1 cellular context compared by ENCODE assay signal in genomic region chr2:98608118-98608961, GRCh38.
TF ChIP-seq lines count a peak whose summit lies in the region.

Gene COA5 (minus strand): TSS chr2:98608512. CDS start chr2:98608405, 107 bp downstream.
Gene UNC50 (plus strand): TSS chr2:98608589. CDS start chr2:98609760, 1,171 bp downstream.

TF ChIP-seq in HepG2, 621 proteins besides CTCF, POLR2A, EP300 and RAD21 (continued from another document and continues in another):
- TF ChIP-seq ZNF576 (CRISPR knock-in tag; IDR thresholded peaks at IDR 0.05) (peak; percentile 88; the same call in 1 of the 2 replicates), DBP (CRISPR knock-in tag; IDR thresholded peaks at IDR 0.05; ENCODE audit: not compliant biosample characterization) (peak; percentile 48), ZNF432 (CRISPR knock-in tag; IDR thresholded peaks at IDR 0.05; ENCODE audit: borderline replicate concordance) (no peak; the same call in 1 of the 2 replicates), ZNF747 (CRISPR knock-in tag; IDR thresholded peaks at IDR 0.05; ENCODE audit: borderline replicate concordance) (no peak; the same call in 1 of the 2 replicates), ZNF17 (CRISPR knock-in tag; IDR thresholded peaks at IDR 0.05) (peak; percentile 94; the same call in 1 of the 2 replicates), ZNF3 (CRISPR knock-in tag; IDR thresholded peaks at IDR 0.05) (peak; percentile 29; the same call in 1 of the 2 replicates), ZNF605 (CRISPR knock-in tag; IDR thresholded peaks at IDR 0.05) (no peak; the same call in none of the 2 replicates), KDM6A (CRISPR knock-in tag; IDR thresholded peaks at IDR 0.05; ENCODE audit: low read depth) (0 out of 2 replicates have a peak, but pooled peaks have one; percentile 2), SSRP1 (CRISPR knock-in tag; IDR thresholded peaks at IDR 0.05) (no peak), PRDM15 (CRISPR knock-in tag; IDR thresholded peaks at IDR 0.05) (no peak), ZNF891 (CRISPR knock-in tag; IDR thresholded peaks at IDR 0.05) (peak; percentile 99), ETV6 (CRISPR knock-in tag; conservative IDR thresholded peaks at IDR 0.05) (peak; percentile 92), ATF6 (CRISPR knock-in tag; conservative IDR thresholded peaks at IDR 0.05) (0 out of 2 replicates have a peak, but pooled peaks have one; percentile 7), PBX2 (CRISPR knock-in tag; IDR thresholded peaks at IDR 0.05) (no peak), RAD51 (IDR thresholded peaks at IDR 0.05; ENCODE audit: borderline replicate concordance) (no peak), ETV5 (CRISPR knock-in tag; IDR thresholded peaks at IDR 0.05; ENCODE audit: borderline replicate concordance) (peak; percentile 96), STAG1 (CRISPR knock-in tag; IDR thresholded peaks at IDR 0.05) (peak; percentile 28; the same call in 1 of the 2 replicates), ZFP1 (CRISPR knock-in tag; IDR thresholded peaks at IDR 0.05) (peak; percentile 57; the same call in 1 of the 2 replicates), GTF2F1 (IDR thresholded peaks at IDR 0.05; ENCODE audit: low read length) (no peak), IRF2 (CRISPR knock-in tag; IDR thresholded peaks at IDR 0.05) (peak; percentile 96), FOXP1 (IDR thresholded peaks at IDR 0.05) (no peak), FOXP1 (CRISPR knock-in tag; IDR thresholded peaks at IDR 0.05) (0 out of 2 replicates have a peak, but pooled peaks have one; percentile 35), BRF2 (CRISPR knock-in tag; IDR thresholded peaks at IDR 0.05) (peak; percentile 96), DNMT3B (CRISPR knock-in tag; conservative IDR thresholded peaks at IDR 0.05) (peak; percentile 74; the same call in 1 of the 2 replicates), CBFB (CRISPR knock-in tag; IDR thresholded peaks at IDR 0.05) (peak; percentile 93), ZNF530 (CRISPR knock-in tag; IDR thresholded peaks at IDR 0.05; ENCODE audit: low read depth) (no peak), ZMAT3 (CRISPR knock-in tag; conservative IDR thresholded peaks at IDR 0.05) (no peak; the same call in 1 of the 2 replicates), TBX3 (IDR thresholded peaks at IDR 0.05; ENCODE audit: borderline replicate concordance) (peak; percentile 43; the same call in 1 of the 2 replicates), KAT7 (CRISPR knock-in tag; IDR thresholded peaks at IDR 0.05; ENCODE audit: borderline replicate concordance) (peak; percentile 97), ZSCAN31 (CRISPR knock-in tag; IDR thresholded peaks at IDR 0.05; ENCODE audit: low read depth) (peak; percentile 99), ZNF205 (CRISPR knock-in tag; IDR thresholded peaks at IDR 0.05) (0 out of 2 replicates have a peak, but pooled peaks have one; percentile 70), FOXA1 (IDR thresholded peaks at IDR 0.05) (no peak), FOXA1 (CRISPR knock-in tag; IDR thresholded peaks at IDR 0.05) (no peak; the same call in 1 of the 2 replicates), NFE2 (CRISPR knock-in tag; IDR thresholded peaks at IDR 0.05) (no peak), NR2F2 (IDR thresholded peaks at IDR 0.05; ENCODE audit: borderline replicate concordance, low read depth) (peak; percentile 13; the same call in 1 of the 2 replicates), BHLHE40 (IDR thresholded peaks at IDR 0.05; ENCODE audit: low read length) (0 out of 2 replicates have a peak, but pooled peaks have one; percentile 39), ZNF180 (CRISPR knock-in tag; IDR thresholded peaks at IDR 0.05; ENCODE audit: borderline replicate concordance, low read depth) (0 out of 2 replicates have a peak, but pooled peaks have one; percentile 23), CSRNP2 (CRISPR knock-in tag; conservative IDR thresholded peaks at IDR 0.05; ENCODE audit: low read depth) (no peak), NR2F6 (IDR thresholded peaks at IDR 0.05) (no peak), NR2F6 (CRISPR knock-in tag; IDR thresholded peaks at IDR 0.05) (peak; percentile 65; the same call in 1 of the 2 replicates), ZFP37 (CRISPR knock-in tag; IDR thresholded peaks at IDR 0.05; ENCODE audit: borderline replicate concordance) (no peak), ARNT (IDR thresholded peaks at IDR 0.05) (no peak), SNAPC4 (CRISPR knock-in tag; IDR thresholded peaks at IDR 0.05) (peak; percentile 78)
- TF ChIP-seq, protein P1, sequence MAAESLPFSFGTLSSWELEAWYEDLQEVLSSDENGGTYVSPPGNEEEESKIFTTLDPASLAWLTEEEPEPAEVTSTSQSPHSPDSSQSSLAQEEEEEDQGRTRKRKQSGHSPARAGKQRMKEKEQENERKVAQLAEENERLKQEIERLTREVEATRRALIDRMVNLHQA (CRISPR knock-in tag; IDR thresholded peaks at IDR 0.05): no peak
- TF ChIP-seq, protein P2, sequence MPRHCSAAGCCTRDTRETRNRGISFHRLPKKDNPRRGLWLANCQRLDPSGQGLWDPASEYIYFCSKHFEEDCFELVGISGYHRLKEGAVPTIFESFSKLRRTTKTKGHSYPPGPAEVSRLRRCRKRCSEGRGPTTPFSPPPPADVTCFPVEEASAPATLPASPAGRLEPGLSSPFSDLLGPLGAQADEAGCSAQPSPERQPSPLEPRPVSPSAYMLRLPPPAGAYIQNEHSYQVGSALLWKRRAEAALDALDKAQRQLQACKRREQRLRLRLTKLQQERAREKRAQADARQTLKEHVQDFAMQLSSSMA (CRISPR knock-in tag; IDR thresholded peaks at IDR 0.05): no peak; the same call in 1 of the 2 replicates
- TF ChIP-seq, protein P3, sequence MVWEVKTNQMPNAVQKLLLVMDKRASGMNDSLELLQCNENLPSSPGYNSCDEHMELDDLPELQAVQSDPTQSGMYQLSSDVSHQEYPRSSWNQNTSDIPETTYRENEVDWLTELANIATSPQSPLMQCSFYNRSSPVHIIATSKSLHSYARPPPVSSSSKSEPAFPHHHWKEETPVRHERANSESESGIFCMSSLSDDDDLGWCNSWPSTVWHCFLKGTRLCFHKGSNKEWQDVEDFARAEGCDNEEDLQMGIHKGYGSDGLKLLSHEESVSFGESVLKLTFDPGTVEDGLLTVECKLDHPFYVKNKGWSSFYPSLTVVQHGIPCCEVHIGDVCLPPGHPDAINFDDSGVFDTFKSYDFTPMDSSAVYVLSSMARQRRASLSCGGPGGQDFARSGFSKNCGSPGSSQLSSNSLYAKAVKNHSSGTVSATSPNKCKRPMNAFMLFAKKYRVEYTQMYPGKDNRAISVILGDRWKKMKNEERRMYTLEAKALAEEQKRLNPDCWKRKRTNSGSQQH (CRISPR knock-in tag; IDR thresholded peaks at IDR 0.05; ENCODE audit: low read depth): peak; percentile 95
